ENCODE assay signal across 8 cellular contexts in the genomic region with DNA sequence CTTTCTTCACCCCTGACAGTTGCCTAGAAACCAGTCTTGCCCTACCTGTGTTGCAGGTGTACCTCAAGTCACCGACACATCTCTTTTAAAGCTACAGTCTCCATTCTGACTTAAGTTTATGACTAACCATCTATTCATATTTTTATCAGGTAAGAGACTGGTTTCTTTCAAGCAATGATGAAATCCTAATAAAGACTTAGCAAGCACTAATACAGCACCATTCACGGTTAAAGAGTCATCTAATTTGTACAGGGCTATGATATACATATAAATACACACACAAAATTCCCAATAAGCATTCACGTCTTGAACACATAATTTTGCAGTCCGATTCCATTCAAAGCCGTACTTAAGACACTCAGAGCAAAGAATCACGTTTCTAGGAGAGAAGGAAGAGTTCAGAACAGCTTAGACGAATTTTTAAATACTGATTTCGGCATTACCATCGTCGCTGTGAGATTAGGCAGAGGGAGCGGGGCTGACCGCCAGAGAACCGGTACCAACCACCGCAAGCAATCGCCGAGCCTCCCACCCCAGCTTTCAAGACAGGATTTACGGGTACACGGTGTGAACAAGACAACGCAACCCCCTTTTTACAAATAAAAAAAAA. TPM values are rescaled to one million over a fixed set of nuclear protein-coding genes. Genes with fewer than 3 reads are reported as not detected.
DNase-seq lines count a peak whose midpoint lies in the region; ATAC-seq lines count a peak whose summit lies in the region.

No MANE protein-coding gene starts in this region.

- H3K36me3 ChIP-seq in iPS-18a (ENCODE audit: control insufficient read depth, low read depth, low read length), result no peaks in the 10 kb centered on the region

- no peak overlapping the region for H3K27ac ChIP-seq in iPS-18a (ENCODE audit: low read length)

- no peak for ATAC-seq in activated T-helper 17 cell treated with anti-CD3 and anti-CD28 coated beads, Interleukin-2, amount 50 U/mL, for 72 hours (replicated peaks)
- no peak for ATAC-seq in stimulated activated memory B cell treated with anti-CD40 and anti-IgM and Interleukin-4, amounts not matched to agents 10 μg/mL and 1 μg/mL and 100 μg/mL, for 72 hours
- ATAC-seq in left lobe of liver (no peak), HG02623 (IDR thresholded peaks at IDR 0.05; ENCODE audit: unreplicated experiment) (no peak)

- H3K27me3 Mint-ChIP-seq in T-helper 2 cell treated with Interferon-gamma antibody and Interleukin-4, amounts not matched to agents 5 μg/mL and 100 μg/mL, for 36 hours (ENCODE audit: low read depth), result peaks cover 61% of the 10 kb centered on the region
- H3K27me3 Mint-ChIP-seq in activated T-helper 17 cell treated with anti-CD3 and anti-CD28 coated beads, Interleukin-2, amount 50 U/mL, for 72 hours, result peaks cover 16% of the 10 kb centered on the region
- peaks cover 20% of the 10 kb centered on the region for H3K27me3 Mint-ChIP-seq in stimulated activated memory B cell treated with anti-CD40 and anti-IgM and Interleukin-4, amounts not matched to agents 10 μg/mL and 1 μg/mL and 100 μg/mL, for 72 hours

- H3K27me3 ChIP-seq in iPS-18a (ENCODE audit: control insufficient read depth, insufficient read depth, low read length), result peaks cover 21% of the 10 kb centered on the region

- peak overlapping the region; percentile 75 for H3K9ac ChIP-seq in iPS-18a (ENCODE audit: low read length)

- peak overlapping the region; percentile 97 for H3K4me3 ChIP-seq in iPS-18a (ENCODE audit: low read length)

- H3K4me1 ChIP-seq in iPS-18a (ENCODE audit: control insufficient read depth, low read depth, low read length), result peaks cover 45% of the 10 kb centered on the region

- H3K4me1 Mint-ChIP-seq in T-helper 2 cell treated with Interferon-gamma antibody and Interleukin-4, amounts not matched to agents 5 μg/mL and 100 μg/mL, for 36 hours (ENCODE audit: low read depth), result peaks cover 8% of the 10 kb centered on the region
- H3K4me1 Mint-ChIP-seq in activated T-helper 17 cell treated with anti-CD3 and anti-CD28 coated beads, Interleukin-2, amount 50 U/mL, for 72 hours, result peaks cover 11% of the 10 kb centered on the region
- H3K4me1 Mint-ChIP-seq in stimulated activated memory B cell treated with anti-CD40 and anti-IgM and Interleukin-4, amounts not matched to agents 10 μg/mL and 1 μg/mL and 100 μg/mL, for 72 hours, result peaks cover 16% of the 10 kb centered on the region

- H3K9me3 ChIP-seq in iPS-18a (ENCODE audit: control insufficient read depth, low read depth, low read length), result no peaks in the 10 kb centered on the region

- peak overlapping the region; percentile 32 for H3K27ac Mint-ChIP-seq in T-helper 2 cell treated with Interferon-gamma antibody and Interleukin-4, amounts not matched to agents 5 μg/mL and 100 μg/mL, for 36 hours
- no peak overlapping the region for H3K27ac Mint-ChIP-seq in activated T-helper 17 cell treated with anti-CD3 and anti-CD28 coated beads, Interleukin-2, amount 50 U/mL, for 72 hours
- H3K27ac Mint-ChIP-seq in stimulated activated memory B cell treated with anti-CD40 and anti-IgM and Interleukin-4, amounts not matched to agents 10 μg/mL and 1 μg/mL and 100 μg/mL, for 72 hours, result peak overlapping the region; percentile 62

- DNase-seq in T-helper 2 cell treated with Interferon-gamma antibody and Interleukin-4, amounts not matched to agents 5 μg/mL and 100 μg/mL, for 36 hours (ENCODE audit: low spot score), result no peak
- DNase-seq in T-helper 2 cell (no peak), left lobe of liver (ENCODE audit: low spot score) (no peak)
- DNase-seq in stimulated activated CD4-positive, alpha-beta T cell treated with anti-CD3 and anti-CD28 coated beads, Interleukin-4, amount 100 ng/mL, for 1 hour, result no peak

- no peaks in the 10 kb centered on the region for H3K36me3 Mint-ChIP-seq in T-helper 2 cell treated with Interferon-gamma antibody and Interleukin-4, amounts not matched to agents 5 μg/mL and 100 μg/mL, for 36 hours (ENCODE audit: low read depth)
- peaks cover 6% of the 10 kb centered on the region for H3K36me3 Mint-ChIP-seq in activated T-helper 17 cell treated with anti-CD3 and anti-CD28 coated beads, Interleukin-2, amount 50 U/mL, for 72 hours (ENCODE audit: low read depth)
- no peaks in the 10 kb centered on the region for H3K36me3 Mint-ChIP-seq in stimulated activated memory B cell treated with anti-CD40 and anti-IgM and Interleukin-4, amounts not matched to agents 10 μg/mL and 1 μg/mL and 100 μg/mL, for 72 hours

- H3K4me3 Mint-ChIP-seq in T-helper 2 cell treated with Interferon-gamma antibody and Interleukin-4, amounts not matched to agents 5 μg/mL and 100 μg/mL, for 36 hours, result peak overlapping the region; percentile 83
- peak overlapping the region; percentile 84 for H3K4me3 Mint-ChIP-seq in activated T-helper 17 cell treated with anti-CD3 and anti-CD28 coated beads, Interleukin-2, amount 50 U/mL, for 72 hours
- peak overlapping the region; percentile 78 for H3K4me3 Mint-ChIP-seq in stimulated activated memory B cell treated with anti-CD40 and anti-IgM and Interleukin-4, amounts not matched to agents 10 μg/mL and 1 μg/mL and 100 μg/mL, for 72 hours

- H3K9me3 Mint-ChIP-seq in T-helper 2 cell treated with Interferon-gamma antibody and Interleukin-4, amounts not matched to agents 5 μg/mL and 100 μg/mL, for 36 hours, result no peaks in the 10 kb centered on the region
- H3K9me3 Mint-ChIP-seq in activated T-helper 17 cell treated with anti-CD3 and anti-CD28 coated beads, Interleukin-2, amount 50 U/mL, for 72 hours, result no peaks in the 10 kb centered on the region
- H3K9me3 Mint-ChIP-seq in stimulated activated memory B cell treated with anti-CD40 and anti-IgM and Interleukin-4, amounts not matched to agents 10 μg/mL and 1 μg/mL and 100 μg/mL, for 72 hours, result no peaks in the 10 kb centered on the region

RNA-seq across cellular contexts. Expression of a gene that starts 0.9 kb away (rescaled TPM):
- total RNA-seq in activated T-helper 17 cell treated with anti-CD3 and anti-CD28 coated beads, Interleukin-2, amount 50 U/mL, for 72 hours, result 1 to 10 TPM; 1.8 to 3.1 TPM
- 316 TPM for total RNA-seq in left lobe of liver

Comparison
In these comparisons a context has a peak if more than half of its experiments do, and no peak if none do; other contexts are left out.
1. RNA of a gene that starts 0.9 kb away (total RNA-seq): 316 TPM in left lobe of liver (single experiment); 1.8 to 3.1 TPM in activated T-helper 17 cell treated with anti-CD3 and anti-CD28 coated beads, Interleukin-2, amount 50 U/mL, for 72 hours; every median in the first group is over 10 times any median in the second.
2. Peak in every context shown above with its lines, with median percentiles within 50 percentile points of each other: H3K4me3 Mint-ChIP-seq.